In genomic region chr9:751137-752051, GRCh38 we compare ENCODE assay signal across 8 cellular contexts.
A peak's percentile ranks its signal among the peaks of the same experiment; 100 is the strongest.
DNase-seq lines count a peak whose midpoint lies in the region; ATAC-seq and TF ChIP-seq lines count a peak whose summit lies in the region.

No MANE protein-coding gene starts in this region.

- peaks cover 3% of the 10 kb centered on the region for H3K36me3 Mint-ChIP-seq in activated naive CD8-positive, alpha-beta T cell treated with anti-CD3 and anti-CD28 coated beads for 36 hours
- H3K36me3 Mint-ChIP-seq in progenitor cell of endocrine pancreas (ENCODE audit: insufficient read depth) = peaks cover 3% of the 10 kb centered on the region

- peak overlapping the region; percentile 62 for H3K27ac Mint-ChIP-seq in activated naive CD8-positive, alpha-beta T cell treated with anti-CD3 and anti-CD28 coated beads for 36 hours
- no peak overlapping the region for H3K27ac Mint-ChIP-seq in progenitor cell of endocrine pancreas

- intact Hi-C loops in mucosa of descending colon (cut with DNase I, micrococcal nuclease) = loop anchor here in 1 of 2 donors (5.0 kb wide), 1 partner anchor 134 kb away; no protein-coding TSS in a partner anchor
- intact Hi-C loops in posterior cingulate gyrus (cut with DNase I) = loop anchor here (5.0 to 10.0 kb wide), 2 partner anchors 59 to 277 kb away; no protein-coding TSS in a partner anchor

- no peaks in the 10 kb centered on the region for H3K36me3 ChIP-seq in mucosa of descending colon (ENCODE audit: low read depth)

- H3K4me1 ChIP-seq in mucosa of descending colon (ENCODE audit: low read depth) = peaks cover 10% of the 10 kb centered on the region

- no peak overlapping the region for H3K4me3 Mint-ChIP-seq in activated naive CD8-positive, alpha-beta T cell treated with anti-CD3 and anti-CD28 coated beads for 36 hours
- no peak overlapping the region for H3K4me3 Mint-ChIP-seq in progenitor cell of endocrine pancreas (ENCODE audit: low read depth)

- H3K9me3 ChIP-seq in mucosa of descending colon = no peaks in the 10 kb centered on the region

- no peaks in the 10 kb centered on the region for H3K9me3 Mint-ChIP-seq in activated naive CD8-positive, alpha-beta T cell treated with anti-CD3 and anti-CD28 coated beads for 36 hours
- H3K9me3 Mint-ChIP-seq in progenitor cell of endocrine pancreas (ENCODE audit: low read depth) = no peaks in the 10 kb centered on the region

- no peak for TF ChIP-seq CTCF in mucosa of descending colon (IDR thresholded peaks at IDR 0.05)
- no peak for TF ChIP-seq CTCF in progenitor cell of endocrine pancreas (IDR thresholded peaks at IDR 0.05; ENCODE audit: unreplicated experiment)

- peaks cover 4% of the 10 kb centered on the region for H3K27me3 Mint-ChIP-seq in activated naive CD8-positive, alpha-beta T cell treated with anti-CD3 and anti-CD28 coated beads for 36 hours
- H3K27me3 Mint-ChIP-seq in progenitor cell of endocrine pancreas = no peaks in the 10 kb centered on the region

- peaks cover 54% of the 10 kb centered on the region for H3K4me1 Mint-ChIP-seq in activated naive CD8-positive, alpha-beta T cell treated with anti-CD3 and anti-CD28 coated beads for 36 hours
- no peaks in the 10 kb centered on the region for H3K4me1 Mint-ChIP-seq in progenitor cell of endocrine pancreas (ENCODE audit: low read depth)

- ATAC-seq in HG02840 (IDR thresholded peaks at IDR 0.05; ENCODE audit: low FRiP score, unreplicated experiment) = peak; percentile 81
- ATAC-seq in mucosa of descending colon = peak; percentile 35
- ATAC-seq in HG02973 (IDR thresholded peaks at IDR 0.05; ENCODE audit: unreplicated experiment) = no peak

- DNase-seq in EH (ENCODE audit: low read depth) = peak; percentile 89
- DNase-seq in activated naive CD8-positive, alpha-beta T cell treated with anti-CD3 and anti-CD28 coated beads for 36 hours = peak; percentile 37
- peak in 1 of 3 donors; percentile 29 for DNase-seq in mucosa of descending colon
- DNase-seq in progenitor cell of endocrine pancreas (ENCODE audit: low spot score, unreplicated experiment) = no peak
- no peak for DNase-seq in posterior cingulate gyrus
- no peak for DNase-seq in HPDE6-E6E7 (ENCODE audit: extremely low spot score)

- no peak overlapping the region for H3K4me3 ChIP-seq in mucosa of descending colon

Comparison
In these comparisons a context has a peak if more than half of its experiments do, and no peak if none do; other contexts are left out.
1. DNase-seq: peak in EH (single experiment) and activated naive CD8-positive, alpha-beta T cell treated with anti-CD3 and anti-CD28 coated beads for 36 hours (single experiment); none in progenitor cell of endocrine pancreas (single experiment), posterior cingulate gyrus (0 of 10) and HPDE6-E6E7 (single experiment).